18 cellular contexts compared by ENCODE assay signal in the genomic region with DNA sequence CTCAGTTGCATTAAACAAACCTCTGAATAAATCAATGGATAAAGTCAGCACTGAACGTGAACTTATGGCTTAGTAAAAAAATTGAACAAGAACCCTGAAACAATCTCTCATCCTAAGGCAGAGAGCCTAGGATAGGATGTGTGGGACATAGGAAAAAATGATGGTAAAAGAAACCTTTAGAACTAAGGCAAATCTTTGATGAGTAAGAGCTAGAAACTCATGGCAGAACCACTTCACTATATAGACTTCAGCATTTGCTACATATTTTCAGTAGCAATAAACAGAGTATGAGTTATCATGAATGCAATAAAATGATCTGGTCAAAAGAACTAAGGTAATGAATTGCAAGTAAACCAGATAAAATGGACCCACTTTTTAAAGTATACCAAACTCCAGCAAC.
DNase-seq lines count a peak whose midpoint lies in the region; ATAC-seq lines count a peak whose summit lies in the region.
"Had no signal": no experiment of that assay in that cellular context is flagged by ENCODE, and none has a peak within 500 bp of the region (broad histone marks: within the 10 kb centered on the region; RNA-seq: fewer than 3 reads in every experiment).

No MANE protein-coding gene starts in this region.

- H3K4me3 Mint-ChIP-seq in activated T-cell treated with anti-CD3 and anti-CD28 coated beads, Interleukin-2, amount 50 U/mL, for 72 hours = no peak overlapping the region
- no peak overlapping the region for H3K4me3 Mint-ChIP-seq in activated naive CD8-positive, alpha-beta T cell treated with anti-CD3 and anti-CD28 coated beads, Interleukin-2, amount 50 U/mL, for 24 hours
- H3K4me3 Mint-ChIP-seq in activated naive CD8-positive, alpha-beta T cell treated with anti-CD3 and anti-CD28 coated beads for 36 hours = no peak overlapping the region
- H3K4me3 Mint-ChIP-seq in activated T-helper 17 cell treated with anti-CD3 and anti-CD28 coated beads, Interleukin-2, amount 50 U/mL, for 72 hours = no peak overlapping the region
- H3K4me3 Mint-ChIP-seq in stimulated activated effector memory CD8-positive, alpha-beta T cell treated with anti-CD3 and anti-CD28 coated beads, Interleukin-12 subunit alpha, Interleukin-12 subunit beta, amount 100 ng/mL, for 72 hours = no peak overlapping the region
- H3K4me3 Mint-ChIP-seq: B cell; CD4-positive, alpha-beta T cell; CD8-positive, alpha-beta T cell had no signal

- no peak for DNase-seq in activated T-cell treated with anti-CD3 and anti-CD28 coated beads, Interleukin-2, amount 50 U/mL, for 72 hours
- DNase-seq in activated T-cell treated with anti-CD3 and anti-CD28 coated beads for 4 hours (no peak), AG08396 (ENCODE audit: low spot score) (no peak), NCI-H2227 (lab: John Stamatoyannopoulos, UW; ENCODE audit: unreplicated experiment) (no peak)
- DNase-seq in activated naive CD8-positive, alpha-beta T cell treated with anti-CD3 and anti-CD28 coated beads, Interleukin-2, amount 50 U/mL, for 24 hours = no peak
- DNase-seq in activated naive CD8-positive, alpha-beta T cell treated with anti-CD3 and anti-CD28 coated beads for 36 hours = no peak
- no peak for DNase-seq in stimulated activated effector memory CD8-positive, alpha-beta T cell treated with anti-CD3 and anti-CD28 coated beads, Interleukin-12 subunit alpha, Interleukin-12 subunit beta, amount 100 ng/mL, for 72 hours (ENCODE audit: low spot score in 2 of 2)
- DNase-seq: 8988T; ACHN; AML-193; Caco-2; Calu3; CD4-positive, alpha-beta T cell; CD8-positive, alpha-beta T cell; DMS79 treated with DMSO at 0.1 percent for 48 hours; GF-D8 had no signal

- ATAC-seq in activated T-cell treated with anti-CD3 and anti-CD28 coated beads, Interleukin-2, amount 50 U/mL, for 72 hours (replicated peaks in 1 of 2) = peak; percentile 44 to 45
- peak; percentile 76 for ATAC-seq in activated naive CD8-positive, alpha-beta T cell treated with anti-CD3 and anti-CD28 coated beads, Interleukin-2, amount 50 U/mL, for 24 hours
- peak; percentile 55 for ATAC-seq in activated T-helper 17 cell treated with anti-CD3 and anti-CD28 coated beads, Interleukin-2, amount 50 U/mL, for 72 hours (replicated peaks)
- peak; percentile 39 for ATAC-seq in stimulated activated effector memory CD8-positive, alpha-beta T cell treated with anti-CD3 and anti-CD28 coated beads, Interleukin-12 subunit alpha, Interleukin-12 subunit beta, amount 100 ng/mL, for 72 hours
- ATAC-seq: CD8-positive, alpha-beta T cell had no signal

- H3K27ac Mint-ChIP-seq in activated T-cell treated with anti-CD3 and anti-CD28 coated beads, Interleukin-2, amount 50 U/mL, for 72 hours = no peak overlapping the region
- no peak overlapping the region for H3K27ac Mint-ChIP-seq in activated naive CD8-positive, alpha-beta T cell treated with anti-CD3 and anti-CD28 coated beads, Interleukin-2, amount 50 U/mL, for 24 hours
- no peak overlapping the region for H3K27ac Mint-ChIP-seq in activated naive CD8-positive, alpha-beta T cell treated with anti-CD3 and anti-CD28 coated beads for 36 hours
- H3K27ac Mint-ChIP-seq in activated T-helper 17 cell treated with anti-CD3 and anti-CD28 coated beads, Interleukin-2, amount 50 U/mL, for 72 hours = no peak overlapping the region
- H3K27ac Mint-ChIP-seq in stimulated activated effector memory CD8-positive, alpha-beta T cell treated with anti-CD3 and anti-CD28 coated beads, Interleukin-12 subunit alpha, Interleukin-12 subunit beta, amount 100 ng/mL, for 72 hours = no peak overlapping the region
- H3K27ac Mint-ChIP-seq: B cell; CD4-positive, alpha-beta T cell; CD8-positive, alpha-beta T cell had no signal

- no peaks in the 10 kb centered on the region for H3K4me1 Mint-ChIP-seq in activated T-cell treated with anti-CD3 and anti-CD28 coated beads, Interleukin-2, amount 50 U/mL, for 72 hours (ENCODE audit: low read depth)
- peaks cover 2% of the 10 kb centered on the region for H3K4me1 Mint-ChIP-seq in activated naive CD8-positive, alpha-beta T cell treated with anti-CD3 and anti-CD28 coated beads, Interleukin-2, amount 50 U/mL, for 24 hours
- H3K4me1 Mint-ChIP-seq in activated naive CD8-positive, alpha-beta T cell treated with anti-CD3 and anti-CD28 coated beads for 36 hours = peaks cover 7% of the 10 kb centered on the region
- no peaks in the 10 kb centered on the region for H3K4me1 Mint-ChIP-seq in activated T-helper 17 cell treated with anti-CD3 and anti-CD28 coated beads, Interleukin-2, amount 50 U/mL, for 72 hours
- H3K4me1 Mint-ChIP-seq in stimulated activated effector memory CD8-positive, alpha-beta T cell treated with anti-CD3 and anti-CD28 coated beads, Interleukin-12 subunit alpha, Interleukin-12 subunit beta, amount 100 ng/mL, for 72 hours = no peaks in the 10 kb centered on the region
- H3K4me1 Mint-ChIP-seq: B cell had no signal

- no peaks in the 10 kb centered on the region for H3K27me3 Mint-ChIP-seq in activated T-cell treated with anti-CD3 and anti-CD28 coated beads, Interleukin-2, amount 50 U/mL, for 72 hours (ENCODE audit: low read depth)
- no peaks in the 10 kb centered on the region for H3K27me3 Mint-ChIP-seq in activated naive CD8-positive, alpha-beta T cell treated with anti-CD3 and anti-CD28 coated beads, Interleukin-2, amount 50 U/mL, for 24 hours
- H3K27me3 Mint-ChIP-seq in activated naive CD8-positive, alpha-beta T cell treated with anti-CD3 and anti-CD28 coated beads for 36 hours = no peaks in the 10 kb centered on the region
- no peaks in the 10 kb centered on the region for H3K27me3 Mint-ChIP-seq in activated T-helper 17 cell treated with anti-CD3 and anti-CD28 coated beads, Interleukin-2, amount 50 U/mL, for 72 hours
- H3K27me3 Mint-ChIP-seq: B cell; CD4-positive, alpha-beta T cell had no signal

- no peaks in the 10 kb centered on the region for H3K9me3 Mint-ChIP-seq in activated T-cell treated with anti-CD3 and anti-CD28 coated beads, Interleukin-2, amount 50 U/mL, for 72 hours
- peaks cover 4% of the 10 kb centered on the region for H3K9me3 Mint-ChIP-seq in activated naive CD8-positive, alpha-beta T cell treated with anti-CD3 and anti-CD28 coated beads, Interleukin-2, amount 50 U/mL, for 24 hours
- H3K9me3 Mint-ChIP-seq in activated naive CD8-positive, alpha-beta T cell treated with anti-CD3 and anti-CD28 coated beads for 36 hours = peaks cover under 1% of the 10 kb centered on the region
- H3K9me3 Mint-ChIP-seq in activated T-helper 17 cell treated with anti-CD3 and anti-CD28 coated beads, Interleukin-2, amount 50 U/mL, for 72 hours = no peaks in the 10 kb centered on the region
- H3K9me3 Mint-ChIP-seq in stimulated activated effector memory CD8-positive, alpha-beta T cell treated with anti-CD3 and anti-CD28 coated beads, Interleukin-12 subunit alpha, Interleukin-12 subunit beta, amount 100 ng/mL, for 72 hours = no peaks in the 10 kb centered on the region
- H3K9me3 Mint-ChIP-seq: CD4-positive, alpha-beta T cell; CD8-positive, alpha-beta T cell had no signal

- H3K36me3 Mint-ChIP-seq in activated T-cell treated with anti-CD3 and anti-CD28 coated beads, Interleukin-2, amount 50 U/mL, for 72 hours (ENCODE audit: insufficient read depth in 2 of 2) = no peaks in the 10 kb centered on the region
- no peaks in the 10 kb centered on the region for H3K36me3 Mint-ChIP-seq in activated naive CD8-positive, alpha-beta T cell treated with anti-CD3 and anti-CD28 coated beads, Interleukin-2, amount 50 U/mL, for 24 hours (ENCODE audit: low read depth)
- no peaks in the 10 kb centered on the region for H3K36me3 Mint-ChIP-seq in activated naive CD8-positive, alpha-beta T cell treated with anti-CD3 and anti-CD28 coated beads for 36 hours
- H3K36me3 Mint-ChIP-seq in activated T-helper 17 cell treated with anti-CD3 and anti-CD28 coated beads, Interleukin-2, amount 50 U/mL, for 72 hours (ENCODE audit: low read depth) = no peaks in the 10 kb centered on the region
- H3K36me3 Mint-ChIP-seq in stimulated activated effector memory CD8-positive, alpha-beta T cell treated with anti-CD3 and anti-CD28 coated beads, Interleukin-12 subunit alpha, Interleukin-12 subunit beta, amount 100 ng/mL, for 72 hours = no peaks in the 10 kb centered on the region
- H3K36me3 Mint-ChIP-seq: CD8-positive, alpha-beta T cell had no signal
